Comparison of ENCODE assay signal across 1 cellular context in the genomic region with DNA sequence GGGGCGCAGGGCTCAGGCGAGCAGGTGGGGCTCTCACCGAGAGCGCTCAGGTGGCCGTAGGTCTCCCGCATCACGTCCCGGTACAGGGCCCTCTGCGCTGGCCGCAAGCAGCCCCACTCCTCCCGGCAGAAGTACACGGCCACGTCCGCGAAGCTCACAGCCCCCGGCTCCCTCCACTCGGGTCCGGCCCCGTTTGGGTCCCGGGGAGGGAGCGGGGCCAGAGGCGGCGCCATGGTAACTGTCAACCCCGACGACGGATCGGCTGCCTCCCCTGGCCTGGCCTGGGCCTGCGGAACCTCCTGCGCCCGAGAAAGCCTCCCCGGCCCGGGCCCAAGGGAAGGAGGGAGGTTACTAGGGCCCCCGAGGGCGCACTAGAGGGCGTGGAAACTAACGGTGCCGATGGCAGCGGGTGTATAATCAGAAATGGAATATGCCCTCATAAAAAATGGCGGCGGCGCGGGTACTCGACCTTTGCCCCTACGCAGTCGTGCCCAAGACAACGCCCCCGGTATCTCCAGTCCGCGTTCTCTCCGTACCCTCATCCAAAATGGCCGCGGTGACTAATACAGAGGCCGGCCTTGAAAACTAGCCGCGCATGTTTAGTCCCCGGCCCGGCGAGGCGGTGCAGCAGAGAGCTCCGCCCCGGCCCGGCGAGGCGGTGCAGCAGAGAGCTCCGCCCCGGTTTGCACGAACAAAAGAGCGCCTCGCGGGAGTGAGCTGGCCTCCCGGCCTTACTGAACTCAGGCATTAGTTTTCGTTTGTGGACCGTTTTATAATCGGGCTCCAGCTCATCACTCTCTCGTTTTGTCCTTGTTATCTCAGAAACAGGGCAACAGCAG.
A peak's percentile ranks its signal among the peaks of the same experiment; 100 is the strongest.
TF ChIP-seq lines count a peak whose summit lies in the region.

Gene ZNF764, minus strand, starts transcription at position 425 of the 839 bp plus-strand sequence. Its CDS starts 192 bp downstream, at position 233.

TF ChIP-seq in HepG2, 621 proteins besides CTCF, POLR2A, EP300 and RAD21 (continued from another document and continues in another):
- TF ChIP-seq FOXO1 (CRISPR knock-in tag; IDR thresholded peaks at IDR 0.05) (peak; percentile 22; the same call in 1 of the 2 replicates), ZSCAN21 (CRISPR knock-in tag; IDR thresholded peaks at IDR 0.05; ENCODE audit: borderline replicate concordance) (peak; percentile 62), ZNF407 (CRISPR knock-in tag; IDR thresholded peaks at IDR 0.05; ENCODE audit: not compliant biosample characterization) (peak; percentile 57), RBFOX2 (IDR thresholded peaks at IDR 0.05; ENCODE audit: low read depth, low read length) (peak; percentile 96), ZNF343 (CRISPR knock-in tag; IDR thresholded peaks at IDR 0.05) (peak; percentile 39; the same call in 1 of the 2 replicates), MLX (CRISPR knock-in tag; IDR thresholded peaks at IDR 0.05) (peak; percentile 10; the same call in 1 of the 2 replicates), ZNF143 (CRISPR knock-in tag; IDR thresholded peaks at IDR 0.05) (0 out of 2 replicates have a peak, but pooled peaks have one; percentile 6), SUZ12 (IDR thresholded peaks at IDR 0.05; ENCODE audit: low read depth, low read length) (no peak), SIN3B (IDR thresholded peaks at IDR 0.05; ENCODE audit: low read length) (no peak), ZNF747 (CRISPR knock-in tag; IDR thresholded peaks at IDR 0.05; ENCODE audit: borderline replicate concordance) (no peak), ZNF546 (CRISPR knock-in tag; conservative IDR thresholded peaks at IDR 0.05) (no peak), ISX (CRISPR knock-in tag; conservative IDR thresholded peaks at IDR 0.05) (peak; percentile 18; the same call in 1 of the 2 replicates), MTF1 (CRISPR knock-in tag; IDR thresholded peaks at IDR 0.05) (no peak), YY1 (IDR thresholded peaks at IDR 0.05; ENCODE audit: insufficient read depth, insufficient replicate concordance, low read depth, low read length) (peak; percentile 99), NONO (IDR thresholded peaks at IDR 0.05) (no peak), NONO (CRISPR knock-in tag; conservative IDR thresholded peaks at IDR 0.05) (peak; percentile 93), ADNP (CRISPR knock-in tag; IDR thresholded peaks at IDR 0.05) (no peak), RFXANK (CRISPR knock-in tag; IDR thresholded peaks at IDR 0.05) (no peak; the same call in none of the 2 replicates), ZNF501 (CRISPR knock-in tag; IDR thresholded peaks at IDR 0.05) (peak; percentile 99), HDAC2 (CRISPR knock-in tag; IDR thresholded peaks at IDR 0.05) (peak; percentile 29; the same call in 1 of the 2 replicates), YEATS2 (CRISPR knock-in tag; IDR thresholded peaks at IDR 0.05; ENCODE audit: borderline replicate concordance) (peak; percentile 85; the same call in 1 of the 2 replicates), MTA3 (CRISPR knock-in tag; IDR thresholded peaks at IDR 0.05) (0 out of 2 replicates have a peak, but pooled peaks have one; percentile 62), ZFP90 (CRISPR knock-in tag; IDR thresholded peaks at IDR 0.05; ENCODE audit: borderline replicate concordance) (0 out of 2 replicates have a peak, but pooled peaks have one; percentile 67), SALL2 (CRISPR knock-in tag; IDR thresholded peaks at IDR 0.05) (peak; percentile 73; the same call in 1 of the 2 replicates), CEBPG (CRISPR knock-in tag; IDR thresholded peaks at IDR 0.05) (peak; percentile 14; the same call in 1 of the 2 replicates), ZNF703 (CRISPR knock-in tag; IDR thresholded peaks at IDR 0.05; ENCODE audit: borderline replicate concordance) (peak; percentile 40; the same call in 1 of the 2 replicates), RCOR2 (CRISPR knock-in tag; IDR thresholded peaks at IDR 0.05) (no peak; the same call in 1 of the 2 replicates), TCF7L2 (IDR thresholded peaks at IDR 0.05; ENCODE audit: low read depth, low read length) (no peak), HMG20B (CRISPR knock-in tag; conservative IDR thresholded peaks at IDR 0.05) (no peak; the same call in 1 of the 2 replicates), FOXA1 (IDR thresholded peaks at IDR 0.05) (no peak), FOXA1 (CRISPR knock-in tag; IDR thresholded peaks at IDR 0.05) (0 out of 2 replicates have a peak, but pooled peaks have one; percentile 3), ZMYM2 (CRISPR knock-in tag; IDR thresholded peaks at IDR 0.05) (peak; percentile 38; the same call in 1 of the 2 replicates), NCOA1 (CRISPR knock-in tag; IDR thresholded peaks at IDR 0.05) (peak; percentile 91), MAF1 (CRISPR knock-in tag; IDR thresholded peaks at IDR 0.05; ENCODE audit: borderline replicate concordance) (peak; percentile 21; the same call in 1 of the 2 replicates), ARID2 (CRISPR knock-in tag; IDR thresholded peaks at IDR 0.05; ENCODE audit: borderline replicate concordance) (no peak; the same call in 1 of the 2 replicates), ZC3H4 (CRISPR knock-in tag; IDR thresholded peaks at IDR 0.05; ENCODE audit: borderline replicate concordance) (peak; percentile 45; the same call in 1 of the 2 replicates), ZFYVE20 (CRISPR knock-in tag; IDR thresholded peaks at IDR 0.05; ENCODE audit: borderline replicate concordance, low read depth) (no peak), GFI1 (CRISPR knock-in tag; IDR thresholded peaks at IDR 0.05; ENCODE audit: borderline replicate concordance) (no peak), ZNF564 (CRISPR knock-in tag; IDR thresholded peaks at IDR 0.05) (peak; percentile 87), CBX1 (IDR thresholded peaks at IDR 0.05; ENCODE audit: low read depth) (peak; percentile 78), KLF16 (CRISPR knock-in tag; IDR thresholded peaks at IDR 0.05) (peak in 1 of 2 experiments; percentile 89; a peak in 1 of 4 replicates), GABPA (IDR thresholded peaks at IDR 0.05; ENCODE audit: low read depth, low read length) (peak; percentile 32; the same call in 1 of the 2 replicates), GABPA (CRISPR knock-in tag; IDR thresholded peaks at IDR 0.05; ENCODE audit: low read depth) (peak; percentile 86), POGZ (CRISPR knock-in tag; IDR thresholded peaks at IDR 0.05) (peak; percentile 77; the same call in 1 of the 2 replicates), LRRFIP1 (CRISPR knock-in tag; conservative IDR thresholded peaks at IDR 0.05) (no peak)
- TF ChIP-seq, protein P1, sequence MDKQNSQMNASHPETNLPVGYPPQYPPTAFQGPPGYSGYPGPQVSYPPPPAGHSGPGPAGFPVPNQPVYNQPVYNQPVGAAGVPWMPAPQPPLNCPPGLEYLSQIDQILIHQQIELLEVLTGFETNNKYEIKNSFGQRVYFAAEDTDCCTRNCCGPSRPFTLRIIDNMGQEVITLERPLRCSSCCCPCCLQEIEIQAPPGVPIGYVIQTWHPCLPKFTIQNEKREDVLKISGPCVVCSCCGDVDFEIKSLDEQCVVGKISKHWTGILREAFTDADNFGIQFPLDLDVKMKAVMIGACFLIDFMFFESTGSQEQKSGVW (CRISPR knock-in tag; IDR thresholded peaks at IDR 0.05; ENCODE audit: borderline replicate concordance), result no peak
- TF ChIP-seq, protein P2, sequence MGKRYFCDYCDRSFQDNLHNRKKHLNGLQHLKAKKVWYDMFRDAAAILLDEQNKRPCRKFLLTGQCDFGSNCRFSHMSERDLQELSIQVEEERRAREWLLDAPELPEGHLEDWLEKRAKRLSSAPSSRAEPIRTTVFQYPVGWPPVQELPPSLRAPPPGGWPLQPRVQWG (CRISPR knock-in tag; IDR thresholded peaks at IDR 0.05; ENCODE audit: borderline replicate concordance, low read depth), result no peak
- TF ChIP-seq, protein P3, sequence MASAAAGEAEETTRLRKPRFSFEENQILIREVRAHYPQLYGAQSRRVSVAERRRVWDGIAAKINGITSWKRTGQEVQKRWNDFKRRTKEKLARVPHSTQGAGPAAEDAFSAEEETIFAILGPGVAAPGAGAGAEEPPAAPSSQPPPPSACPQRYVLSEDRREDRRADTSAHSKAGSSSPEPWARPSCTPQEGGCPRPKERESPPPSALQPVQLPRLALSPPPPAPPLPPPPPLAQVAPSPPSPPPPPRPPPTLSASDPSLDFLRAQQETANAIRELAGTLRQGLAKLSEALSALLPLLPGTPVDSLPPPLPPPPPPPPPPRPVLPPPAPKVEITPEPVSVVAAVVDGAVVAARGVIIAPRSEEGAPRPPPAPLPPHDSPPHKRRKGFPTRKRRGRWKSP (CRISPR knock-in tag; IDR thresholded peaks at IDR 0.05), result peak; percentile 81
- TF ChIP-seq, protein P4, sequence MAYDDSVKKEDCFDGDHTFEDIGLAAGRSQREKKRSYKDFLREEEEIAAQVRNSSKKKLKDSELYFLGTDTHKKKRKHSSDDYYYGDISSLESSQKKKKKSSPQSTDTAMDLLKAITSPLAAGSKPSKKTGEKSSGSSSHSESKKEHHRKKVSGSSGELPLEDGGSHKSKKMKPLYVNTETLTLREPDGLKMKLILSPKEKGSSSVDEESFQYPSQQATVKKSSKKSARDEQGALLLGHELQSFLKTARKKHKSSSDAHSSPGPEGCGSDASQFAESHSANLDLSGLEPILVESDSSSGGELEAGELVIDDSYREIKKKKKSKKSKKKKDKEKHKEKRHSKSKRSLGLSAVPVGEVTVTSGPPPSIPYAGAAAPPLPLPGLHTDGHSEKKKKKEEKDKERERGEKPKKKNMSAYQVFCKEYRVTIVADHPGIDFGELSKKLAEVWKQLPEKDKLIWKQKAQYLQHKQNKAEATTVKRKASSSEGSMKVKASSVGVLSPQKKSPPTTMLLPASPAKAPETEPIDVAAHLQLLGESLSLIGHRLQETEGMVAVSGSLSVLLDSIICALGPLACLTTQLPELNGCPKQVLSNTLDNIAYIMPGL (CRISPR knock-in tag; IDR thresholded peaks at IDR 0.05; ENCODE audit: borderline replicate concordance in 1 of 2, low read depth in 1 of 2), result peak; percentile 19 to 98
